Comparison of ENCODE assay signal across 17 cellular contexts in the genomic region with DNA sequence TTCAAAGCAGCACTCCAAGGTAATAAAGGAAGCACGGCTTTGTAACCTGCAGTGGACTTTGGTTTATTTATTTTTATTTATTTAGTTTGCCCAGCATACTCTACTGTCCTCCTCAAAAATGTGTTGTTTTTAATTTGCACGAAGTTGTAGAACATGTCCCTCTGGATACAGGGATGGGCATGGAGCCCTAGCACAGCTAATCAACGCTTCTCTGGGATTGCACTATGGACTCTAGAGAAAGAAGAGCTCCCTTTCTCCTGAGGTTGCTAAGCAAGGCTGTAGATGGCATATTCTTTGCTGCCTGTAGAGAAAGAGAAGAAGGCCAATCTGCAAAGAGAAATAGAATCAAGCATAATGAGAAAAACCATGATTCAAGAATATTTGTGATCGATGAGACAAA. TPM values are rescaled to one million over a fixed set of nuclear protein-coding genes. Genes with fewer than 3 reads are reported as not detected.
DNase-seq lines count a peak whose midpoint lies in the region; ATAC-seq and TF ChIP-seq lines count a peak whose summit lies in the region.
"Had no signal": no experiment of that assay in that cellular context is flagged by ENCODE, and none has a peak within 500 bp of the region (broad histone marks: within the 10 kb centered on the region; RNA-seq: fewer than 3 reads in every experiment).

No MANE protein-coding gene starts in this region.

- no peaks in the 10 kb centered on the region for H3K9me3 Mint-ChIP-seq in type B pancreatic cell
- H3K9me3 Mint-ChIP-seq: CD4-positive, alpha-beta memory T cell; H9; IgD-negative memory B cell had no signal

- no peaks in the 10 kb centered on the region for H3K4me1 ChIP-seq in hepatocyte (ENCODE audit: insufficient read depth)
- H3K4me1 ChIP-seq in right lobe of liver: peaks cover 0 to 7% (median 2%) of the 10 kb centered on the region in 4 donors

- H3K27me3 ChIP-seq in hepatocyte (no peaks in the 10 kb centered on the region), right lobe of liver (no peaks in the 10 kb centered on the region)
- H3K27me3 ChIP-seq: BLaER1 had no signal

- H4K20me1 ChIP-seq in hepatocyte (ENCODE audit: insufficient read depth, poor library complexity, severe bottlenecking): no peaks in the 10 kb centered on the region
- H4K20me1 ChIP-seq: BLaER1 had no signal

- 59% methylated on average over 4 of the region's 4 CpGs for WGBS in hepatocyte (ENCODE audit: low lambda C conversion rate, missing lambda C conversion rate)
- WGBS in right lobe of liver (ENCODE audit: insufficient coverage, low coverage, low lambda C conversion rate, missing lambda C conversion rate): 49% methylated on average over 4 of the region's 4 CpGs

- no peaks in the 10 kb centered on the region for H3K36me3 Mint-ChIP-seq in type B pancreatic cell
- H3K36me3 Mint-ChIP-seq: CD14-positive monocyte; CD4-positive, alpha-beta memory T cell; IgD-negative memory B cell had no signal

- H3K27ac ChIP-seq in hepatocyte (no peak overlapping the region), right lobe of liver (no peak overlapping the region)
- H3K27ac ChIP-seq: BLaER1, HL-60 had no signal

- H3K27me3 Mint-ChIP-seq in type B pancreatic cell: no peaks in the 10 kb centered on the region
- H3K27me3 Mint-ChIP-seq: IgD-negative memory B cell had no signal

- intact Hi-C loops in right lobe of liver (cut with DNase I): loop anchor here in 1 of 2 donors (10.0 kb wide), 1 partner anchor 77 kb away; no protein-coding TSS in a partner anchor

- H3K9me3 ChIP-seq in hepatocyte (ENCODE audit: low read depth) (no peaks in the 10 kb centered on the region), right lobe of liver (no peaks in the 10 kb centered on the region)
- H3K9me3 ChIP-seq: BLaER1 had no signal

- peak; percentile 12 for DNase-seq in HuH-7 (ENCODE audit: low spot score)
- peak; percentile 35 for DNase-seq in hepatocyte (ENCODE audit: low spot score)
- no peak for DNase-seq in right lobe of liver
- no peak for DNase-seq in type B pancreatic cell (ENCODE audit: extremely low spot score, unreplicated experiment)
- no peak for DNase-seq in NCI-H345 (lab: John Stamatoyannopoulos, UW)
- DNase-seq in NCI-H2107 (lab: John Stamatoyannopoulos, UW): no peak
- no peak for DNase-seq in NCI-H526 treated with DMSO at 0.1 percent for 48 hours (lab: John Stamatoyannopoulos, UW)
- DNase-seq: 8988T; CD4-positive, alpha-beta memory T cell; DMS153; DND-41; EL; H9 had no signal

- peak overlapping the region; percentile 43 for H3K27ac Mint-ChIP-seq in type B pancreatic cell
- H3K27ac Mint-ChIP-seq: CD14-positive monocyte; CD4-positive, alpha-beta memory T cell; H9; IgD-negative memory B cell had no signal

- H3K36me3 ChIP-seq in hepatocyte (replicated peaks; ENCODE audit: insufficient read depth, low read depth) (no peaks in the 10 kb centered on the region), right lobe of liver (no peaks in the 10 kb centered on the region)
- H3K36me3 ChIP-seq: BLaER1 had no signal

- peak; percentile 10 to 42 (median 29) for ATAC-seq in right lobe of liver

- H2AFZ ChIP-seq in hepatocyte: no peak overlapping the region

- peaks cover 2% of the 10 kb centered on the region for H3K4me1 Mint-ChIP-seq in type B pancreatic cell (ENCODE audit: unreplicated experiment)

- H3K79me2 ChIP-seq in hepatocyte: no peaks in the 10 kb centered on the region

- no peak overlapping the region for H3K4me3 Mint-ChIP-seq in type B pancreatic cell
- H3K4me3 Mint-ChIP-seq: CD14-positive monocyte; CD4-positive, alpha-beta memory T cell; H9; IgD-negative memory B cell had no signal

- peak overlapping the region; percentile 13 for H3K4me2 ChIP-seq in hepatocyte
- H3K4me2 ChIP-seq: BLaER1 had no signal

- no peaks in the 10 kb centered on the region for H3K9me2 ChIP-seq in hepatocyte (replicated peaks; ENCODE audit: insufficient read depth)

- TF ChIP-seq CTCF in hepatocyte (IDR thresholded peaks at IDR 0.05; ENCODE audit: poor library complexity) (no peak), right lobe of liver (IDR thresholded peaks at IDR 0.05) (no peak), type B pancreatic cell (conservative IDR thresholded peaks at IDR 0.05) (no peak)

- H3K4me3 ChIP-seq in hepatocyte (no peak overlapping the region), right lobe of liver (no peak overlapping the region)
- H3K4me3 ChIP-seq: BLaER1 had no signal

- TF ChIP-seq POLR2A in right lobe of liver (IDR thresholded peaks at IDR 0.05): no peak

RNA-seq across cellular contexts. Expression of a gene that starts 5.9 kb away (rescaled TPM):
- total RNA-seq in hepatocyte (108 and 110 TPM in 2 replicates), right lobe of liver (10 to 100 TPM; 40.7 to 68.8 (median 49.8) TPM), type B pancreatic cell (ENCODE audit: low replicate concordance) (98.3 and 101 TPM in 2 replicates)
- polyA plus RNA-seq in hepatocyte: 102 and 109 TPM in 2 replicates

RNA-seq across cellular contexts. Expression of a gene that starts 41.8 kb away (rescaled TPM):
- total RNA-seq in hepatocyte (37.0 and 53.3 TPM in 2 replicates), right lobe of liver (10 to 100 TPM; 11.7 to 22.3 (median 14.6) TPM), type B pancreatic cell (ENCODE audit: low replicate concordance) (44.3 and 47.8 TPM in 2 replicates)
- polyA plus RNA-seq in hepatocyte: 40.2 and 42.2 TPM in 2 replicates

Comparison
In these comparisons a context has a peak if more than half of its experiments do, and no peak if none do; other contexts are left out.
1. DNase-seq: peak in HuH-7 (single experiment) and hepatocyte (single experiment); none in right lobe of liver (0 of 3), type B pancreatic cell (single experiment), NCI-H345 (single experiment), NCI-H2107 (single experiment) and NCI-H526 treated with DMSO at 0.1 percent for 48 hours (single experiment).